Comparison of ENCODE assay signal across 11 cellular contexts in genomic region chr14:57266060-57266459, GRCh38. TPM values are rescaled to one million over a fixed set of nuclear protein-coding genes. Genes with fewer than 3 reads are reported as not detected.
DNase-seq lines count a peak whose midpoint lies in the region; ATAC-seq and TF ChIP-seq lines count a peak whose summit lies in the region.
"Had no signal": no experiment of that assay in that cellular context is flagged by ENCODE, and none has a peak within 500 bp of the region (broad histone marks: within the 10 kb centered on the region; RNA-seq: fewer than 3 reads in every experiment).

No MANE protein-coding gene starts in this region.

- intact Hi-C loops in esophagus squamous epithelium (cut with DNase I) = no loop called here

- no peaks in the 10 kb centered on the region; the same call in none of the 2 replicates for H4K20me1 ChIP-seq in GM23338 (replicated peaks; ENCODE audit: insufficient read depth)

- no peaks in the 10 kb centered on the region; the same call in 1 of the 2 replicates for H3F3A ChIP-seq in GM23338 (replicated peaks; ENCODE audit: low read depth)

- TF ChIP-seq CTCF in GM23338 (conservative IDR thresholded peaks at IDR 0.05; ENCODE audit: low read depth in 2 of 2) = no peak
- TF ChIP-seq CTCF in foreskin fibroblast (IDR thresholded peaks at IDR 0.05; ENCODE audit: low read depth, low read length) = no peak
- TF ChIP-seq CTCF in esophagus squamous epithelium (IDR thresholded peaks at IDR 0.05) = no peak

- peak overlapping the region; percentile 43; the same call in 1 of the 2 replicates for H3K27ac ChIP-seq in GM23338 (ENCODE audit: low read depth)
- peak overlapping the region in 1 of 4 donors; percentile 15 for H3K27ac ChIP-seq in esophagus squamous epithelium

- H3K9me2 ChIP-seq in GM23338 (ENCODE audit: insufficient read depth) = no peaks in the 10 kb centered on the region

- peaks cover 88% of the 10 kb centered on the region for H3K79me2 ChIP-seq in GM23338 (replicated peaks; ENCODE audit: insufficient read depth)

- no peak overlapping the region for H3K27ac Mint-ChIP-seq in GM23338
- H3K27ac Mint-ChIP-seq: activated naive CD8-positive, alpha-beta T cell had no signal

- no peak overlapping the region for H3K9ac ChIP-seq in skeletal muscle satellite cell (ENCODE audit: low read depth, low read length)

- H3K9me3 Mint-ChIP-seq in GM23338 = peaks cover 4% of the 10 kb centered on the region; the same call in 1 of the 3 replicates

- H3K4me1 ChIP-seq in GM23338 (ENCODE audit: insufficient read depth) (peaks cover 20% of the 10 kb centered on the region), skeletal muscle satellite cell (ENCODE audit: control insufficient read depth, insufficient read depth, low read length) (peaks cover 17% of the 10 kb centered on the region), esophagus squamous epithelium (peaks cover 0 to 44% (median 14%) of the 10 kb centered on the region in 3 donors)

- no peaks in the 10 kb centered on the region for H3K27me3 ChIP-seq in GM23338 (ENCODE audit: insufficient read depth)
- no peaks in the 10 kb centered on the region for H3K27me3 ChIP-seq in skeletal muscle satellite cell (ENCODE audit: control insufficient read depth, insufficient read depth, low read length)
- H3K27me3 ChIP-seq in esophagus squamous epithelium = no peaks in the 10 kb centered on the region
- H3K27me3 ChIP-seq: testis had no signal

- no peak for ATAC-seq in GM23338
- no peak for ATAC-seq in HG02970 (IDR thresholded peaks at IDR 0.05; ENCODE audit: low FRiP score, unreplicated experiment)

- H3K4me3 ChIP-seq in GM23338 (no peak overlapping the region), foreskin fibroblast (ENCODE audit: low read depth in 1 of 2, low read length in 2 of 2) (peak overlapping the region in 1 of 2 donors; percentile 32), skeletal muscle satellite cell (ENCODE audit: low read length) (peak overlapping the region; percentile 51), esophagus squamous epithelium (no peak overlapping the region)
- H3K4me3 ChIP-seq: testis had no signal

- no peak overlapping the region for H3K4me3 Mint-ChIP-seq in GM23338

- DNase-seq in GM23338 (ENCODE audit: low spot score) (peak; percentile 16), RKO (ENCODE audit: low spot score) (peak; percentile 54), foreskin fibroblast (peak; percentile 18 to 19), esophagus squamous epithelium (lab: John Stamatoyannopoulos, UW) (no peak)
- DNase-seq in central memory CD4-positive, alpha-beta T cell = no peak
- DNase-seq: MM.1S, T1000, testis had no signal

- H3K4me1 Mint-ChIP-seq in GM23338 = peaks cover 39% of the 10 kb centered on the region

- H3K36me3 Mint-ChIP-seq in GM23338 (ENCODE audit: low read depth) = peaks cover 2% of the 10 kb centered on the region; the same call in 1 of the 3 replicates
- H3K36me3 Mint-ChIP-seq: activated naive CD8-positive, alpha-beta T cell had no signal

- TF ChIP-seq POLR2A in esophagus squamous epithelium (IDR thresholded peaks at IDR 0.05) = no peak

- H3K27me3 Mint-ChIP-seq in GM23338 (ENCODE audit: insufficient read depth, low read depth, poor library complexity) = peaks cover 5% of the 10 kb centered on the region
- H3K27me3 Mint-ChIP-seq: activated naive CD8-positive, alpha-beta T cell had no signal

- H3K36me3 ChIP-seq in GM23338 (ENCODE audit: insufficient read depth) (0 out of 2 replicates have a peak, but pooled peaks cover 3% of the 10 kb centered on the region), skeletal muscle satellite cell (ENCODE audit: insufficient read depth, low read length) (peaks cover 4% of the 10 kb centered on the region), esophagus squamous epithelium (no peaks in the 10 kb centered on the region)

- H2AFZ ChIP-seq in GM23338 = no peak overlapping the region

- WGBS in esophagus squamous epithelium, 2 donors = 25 to 53% methylated on average over 2 of the region's 2 CpGs

- H3K4me2 ChIP-seq in GM23338 (peak overlapping the region; percentile 19; the same call in 1 of the 2 replicates), skeletal muscle satellite cell (ENCODE audit: low read length) (peak overlapping the region; percentile 86)

- H3K9me3 ChIP-seq in skeletal muscle satellite cell (replicated peaks; ENCODE audit: low read length) (no peaks in the 10 kb centered on the region), esophagus squamous epithelium (no peaks in the 10 kb centered on the region)
- H3K9me3 ChIP-seq: testis had no signal

TF ChIP-seq in GM23338, 12 proteins besides CTCF, POLR2A, EP300 and RAD21 (continues in another document):
- no peak for TF ChIP-seq JUNB (IDR thresholded peaks at IDR 0.05; ENCODE audit: unreplicated experiment)
- TF ChIP-seq CREB1 (CRISPR knock-in tag; IDR thresholded peaks at IDR 0.05; ENCODE audit: low read depth) = no peak
- TF ChIP-seq NANOG (IDR thresholded peaks at IDR 0.05; ENCODE audit: borderline replicate concordance) = no peak
- TF ChIP-seq STAT1 (IDR thresholded peaks at IDR 0.05; ENCODE audit: unreplicated experiment) = no peak
- TF ChIP-seq POLR2AphosphoS5 (IDR thresholded peaks at IDR 0.05; ENCODE audit: low read depth) = no peak
- TF ChIP-seq EZH2 (IDR thresholded peaks at IDR 0.05; ENCODE audit: low read depth, unreplicated experiment) = no peak
- no peak for TF ChIP-seq ETS1 (IDR thresholded peaks at IDR 0.05)

RNA-seq across cellular contexts. Expression of gene EXOC5, which starts 2.6 kb away (rescaled TPM):
- 55.9 and 69.3 TPM in 2 replicates for total RNA-seq in GM23338 (2014; rRNA removed; shearing (Covaris generic))
- 22.5 and 26.4 TPM in 2 replicates for polyA plus RNA-seq in GM23338 (2016; fragmentation: Nextera tagmentation; extraction: Ambion mirVana)
- 45.0 and 52.2 TPM in 2 replicates for total RNA-seq in skeletal muscle satellite cell (2012; rRNA removed)
- total RNA-seq in esophagus squamous epithelium = 10 to 100 TPM; 31.4 to 38.5 (median 38.0) TPM

RNA-seq across cellular contexts. Expression of gene AP5M1, which starts 2.7 kb away (rescaled TPM):
- 39.2 and 43.7 TPM in 2 replicates for total RNA-seq in GM23338 (2014; rRNA removed; shearing (Covaris generic))
- polyA plus RNA-seq in GM23338 (2016; fragmentation: Nextera tagmentation; extraction: Ambion mirVana) = 23.5 and 27.2 TPM in 2 replicates
- total RNA-seq in skeletal muscle satellite cell (2012; rRNA removed) = 19.5 and 24.7 TPM in 2 replicates
- total RNA-seq in esophagus squamous epithelium = 10 to 100 TPM; 24.1 to 34.2 (median 31.7) TPM

Comparison
In these comparisons a context has a peak if more than half of its experiments do, and no peak if none do; other contexts are left out.
1. DNase-seq: peak in GM23338 (single experiment), RKO (single experiment) and foreskin fibroblast (2 of 2); none in esophagus squamous epithelium (single experiment) and central memory CD4-positive, alpha-beta T cell (single experiment).